Comparison of ENCODE assay signal across 8 cellular contexts in genomic region chr6:89411019-89411268, GRCh38. TPM values are rescaled to one million over a fixed set of nuclear protein-coding genes. Genes with fewer than 3 reads are reported as not detected.
DNase-seq lines count a peak whose midpoint lies in the region; ATAC-seq and TF ChIP-seq lines count a peak whose summit lies in the region.

No MANE protein-coding gene starts in this region.

- peak; percentile 5 for ATAC-seq in GM21619 (IDR thresholded peaks at IDR 0.05; ENCODE audit: unreplicated experiment)
- no peak for ATAC-seq in T-cell (replicated peaks in 1 of 4)
- ATAC-seq in GM18519 (IDR thresholded peaks at IDR 0.05; ENCODE audit: low FRiP score, unreplicated experiment): no peak

- H3K4me3 Mint-ChIP-seq in T-cell: peak overlapping the region; percentile 80 to 95 (median 84)
- H3K4me3 Mint-ChIP-seq in neural progenitor cell: peak overlapping the region; percentile 91

- no peaks in the 10 kb centered on the region for H3K36me3 ChIP-seq in BLaER1 treated with 17β-estradiol and CSF1 and Interleukin-3, amounts not matched to agents 10 nM and 100 nM
- H3K36me3 ChIP-seq in neural progenitor cell: no peaks in the 10 kb centered on the region

- TF ChIP-seq CTCF in epithelial cell of proximal tubule (conservative IDR thresholded peaks at IDR 0.05; ENCODE audit: low read depth, low read length): no peak
- TF ChIP-seq CTCF in neural progenitor cell (IDR thresholded peaks at IDR 0.05): no peak

- H3K9ac ChIP-seq in BLaER1 treated with 17β-estradiol and CSF1 and Interleukin-3, amounts not matched to agents 10 nM and 100 nM: peak overlapping the region; percentile 81 to 88 (median 84)
- H3K9ac ChIP-seq in neural progenitor cell: no peak overlapping the region

- DNase-seq in T-cell (peak in 8 of 34 experiments; percentile 4 to 18 (median 9)), epithelial cell of proximal tubule (ENCODE audit: low read depth) (no peak), neural progenitor cell (ENCODE audit: low spot score) (no peak), NCI-H1105 treated with DMSO at 0.1 percent for 48 hours (lab: John Stamatoyannopoulos, UW) (no peak), NCI-H774 (lab: John Stamatoyannopoulos, UW) (no peak)

- H3K9me3 Mint-ChIP-seq in T-cell (no peaks in the 10 kb centered on the region), neural progenitor cell (no peaks in the 10 kb centered on the region)

- peaks cover 61% of the 10 kb centered on the region for H3F3A ChIP-seq in neural progenitor cell (ENCODE audit: low read depth)

- H3K79me2 ChIP-seq in neural progenitor cell (ENCODE audit: low read depth): peaks cover 29% of the 10 kb centered on the region

- peaks cover 0 to 50% (median 15%) of the 10 kb centered on the region in 11 experiments; a peak in 9 of 22 replicates for H4K20me1 ChIP-seq in BLaER1 treated with 17β-estradiol and CSF1 and Interleukin-3, amounts not matched to agents 10 nM and 100 nM
- peaks cover 16% of the 10 kb centered on the region for H4K20me1 ChIP-seq in neural progenitor cell (ENCODE audit: low read depth)

- H3K9me3 ChIP-seq in BLaER1 treated with 17β-estradiol and CSF1 and Interleukin-3, amounts not matched to agents 10 nM and 100 nM (replicated peaks in 1 of 11): no peaks in the 10 kb centered on the region
- no peaks in the 10 kb centered on the region for H3K9me3 ChIP-seq in neural progenitor cell (ENCODE audit: low read depth)

- H3K27ac Mint-ChIP-seq in T-cell (peak overlapping the region; percentile 52 to 77), neural progenitor cell (peak overlapping the region; percentile 42)

- peak overlapping the region; percentile 68 to 85 (median 81); a peak in 21 of 22 replicates for H3K27ac ChIP-seq in BLaER1 treated with 17β-estradiol and CSF1 and Interleukin-3, amounts not matched to agents 10 nM and 100 nM
- H3K27ac ChIP-seq in neural progenitor cell: no peak overlapping the region

- peaks cover 20 to 23% (median 22%) of the 10 kb centered on the region in 3 donors for H3K4me1 Mint-ChIP-seq in T-cell
- H3K4me1 Mint-ChIP-seq in neural progenitor cell: peaks cover 66% of the 10 kb centered on the region

- H3K4me3 ChIP-seq in BLaER1 treated with 17β-estradiol and CSF1 and Interleukin-3, amounts not matched to agents 10 nM and 100 nM: peak overlapping the region; percentile 71 to 83 (median 76)
- H3K4me3 ChIP-seq in epithelial cell of proximal tubule (ENCODE audit: low read depth, low read length): peak overlapping the region; percentile 72
- peak overlapping the region; percentile 89 for H3K4me3 ChIP-seq in neural progenitor cell

- H3K27me3 Mint-ChIP-seq in T-cell (peaks cover 6 to 20% of the 10 kb centered on the region in 2 donors), neural progenitor cell (ENCODE audit: insufficient read depth, low read depth) (peaks cover 23% of the 10 kb centered on the region)

- peaks cover 42 to 58% (median 52%) of the 10 kb centered on the region in 10 experiments for H3K4me1 ChIP-seq in BLaER1 treated with 17β-estradiol and CSF1 and Interleukin-3, amounts not matched to agents 10 nM and 100 nM
- peaks cover 56% of the 10 kb centered on the region for H3K4me1 ChIP-seq in neural progenitor cell

- H2AFZ ChIP-seq in neural progenitor cell (replicated peaks): no peak overlapping the region

- peak overlapping the region; percentile 79 to 87 (median 81) for H3K4me2 ChIP-seq in BLaER1 treated with 17β-estradiol and CSF1 and Interleukin-3, amounts not matched to agents 10 nM and 100 nM
- H3K4me2 ChIP-seq in neural progenitor cell: peak overlapping the region; percentile 98

- POLR2A ChIA-PET in T-cell (lab: Charles Lee): no interaction called here

- CTCF ChIA-PET in T-cell (lab: Charles Lee): interaction anchor here (0.6 to 3.8 kb wide), 5 partner anchors 22 to 448 kb away, joined by 3 to 20 read pairs (median 4); partner anchors contain the start of genes ANKRD6 (in 1 of the 2) and RNGTT (in 1 of the 2)

- no peaks in the 10 kb centered on the region for H3K27me3 ChIP-seq in BLaER1 treated with 17β-estradiol and CSF1 and Interleukin-3, amounts not matched to agents 10 nM and 100 nM
- peaks cover 44% of the 10 kb centered on the region for H3K27me3 ChIP-seq in neural progenitor cell

- H3K36me3 Mint-ChIP-seq in T-cell: no peaks in the 10 kb centered on the region
- no peaks in the 10 kb centered on the region for H3K36me3 Mint-ChIP-seq in neural progenitor cell

RNA-seq across cellular contexts. Expression of gene RRAGD, which starts 1.1 kb away (rescaled TPM):
- total RNA-seq in T-cell (1 to 10 TPM; 2.3 to 4.9 (median 4.6) TPM), epithelial cell of proximal tubule (10.8 and 12.7 TPM in 2 replicates), neural progenitor cell (ENCODE audit: low replicate concordance) (18.6 and 20.7 TPM in 2 replicates)

RNA-seq across cellular contexts. Expression of gene ANKRD6, which starts 22.0 kb away (rescaled TPM):
- total RNA-seq in T-cell (1 to 10 TPM; 3.0 to 8.4 (median 5.3) TPM), epithelial cell of proximal tubule (4.4 and 6.2 TPM in 2 replicates), neural progenitor cell (ENCODE audit: low replicate concordance) (36.3 and 45.0 TPM in 2 replicates)

RNA-seq across cellular contexts. Expression of gene UBE2J1, which starts 58.4 kb away (rescaled TPM):
- total RNA-seq in T-cell (10 to 100 TPM; 14.6 to 24.1 (median 22.6) TPM), epithelial cell of proximal tubule (47.2 and 58.5 TPM in 2 replicates), neural progenitor cell (ENCODE audit: low replicate concordance) (27.4 and 43.0 TPM in 2 replicates)
